Comparison of ENCODE assay signal across 1 cellular context in genomic region chr14:37197421-37198272, GRCh38.
TF ChIP-seq lines count a peak whose summit lies in the region.

Gene MIPOL1, plus strand, starts transcription at chr14:37197937. Its CDS starts 49,952 bp downstream, at chr14:37247889.

TF ChIP-seq in K562, 482 proteins besides CTCF, POLR2A, EP300 and RAD21 (continued from another document):
- TF ChIP-seq HMGXB4 (CRISPR knock-in tag; IDR thresholded peaks at IDR 0.05) (0 out of 2 replicates have a peak, but pooled peaks have one; percentile 25), ATF1 (CRISPR knock-in tag; IDR thresholded peaks at IDR 0.05) (peak; percentile 37; the same call in 1 of the 2 replicates), ATF1 (tag; IDR thresholded peaks at IDR 0.05) (peak; percentile 44; the same call in 1 of the 2 replicates), THAP7 (CRISPR knock-in tag; IDR thresholded peaks at IDR 0.05) (no peak), ZNF324 (CRISPR knock-in tag; IDR thresholded peaks at IDR 0.05) (no peak), SMAD4 (CRISPR knock-in tag; conservative IDR thresholded peaks at IDR 0.05) (peak; percentile 99), NKRF (IDR thresholded peaks at IDR 0.05; ENCODE audit: borderline replicate concordance) (peak; percentile 37; the same call in 1 of the 2 replicates)
